13 cellular contexts compared by ENCODE assay signal in genomic region chr1:234911787-234912186, GRCh38.
DNase-seq lines count a peak whose midpoint lies in the region; ATAC-seq and TF ChIP-seq lines count a peak whose summit lies in the region.
"Had no signal": no experiment of that assay in that cellular context is flagged by ENCODE, and none has a peak within 500 bp of the region (broad histone marks: within the 10 kb centered on the region; RNA-seq: fewer than 3 reads in every experiment).

No MANE protein-coding gene starts in this region.

- no peak overlapping the region for H3K4me3 ChIP-seq in lower lobe of right lung
- H3K4me3 ChIP-seq in tibial artery = no peak overlapping the region
- H3K4me3 ChIP-seq: tibial nerve had no signal

- H3K36me3 ChIP-seq in lower lobe of right lung (no peaks in the 10 kb centered on the region), tibial artery (no peaks in the 10 kb centered on the region)
- H3K36me3 ChIP-seq: tibial nerve had no signal

- H3K27ac ChIP-seq in lower lobe of right lung = peak overlapping the region; percentile 70
- H3K27ac ChIP-seq in tibial artery = peak overlapping the region; percentile 80 to 85

- H3K4me1 ChIP-seq in lower lobe of right lung (peaks cover 59% of the 10 kb centered on the region), tibial artery (peaks cover 0 to 58% (median 45%) of the 10 kb centered on the region in 4 donors)

- intact Hi-C loops in lower lobe of right lung (cut with DNase I) (no loop called here), tibial artery (cut with DNase I; ENCODE audit: low total_unique reads) (no loop called here)

- DNase-seq in activated CD8-positive, alpha-beta memory T cell treated with anti-CD3 and anti-CD28 coated beads, Interleukin-2, amount 50 U/mL, for 1 hour (ENCODE audit: extremely low read depth) = peak; percentile 18
- DNase-seq in activated CD8-positive, alpha-beta memory T cell treated with anti-CD3 and anti-CD28 coated beads, Interleukin-2, amount 50 U/mL, for 48 hours = no peak
- peak; percentile 44 for DNase-seq in activated gamma-delta T cell treated with anti-CD3 and anti-CD28 coated beads, Interleukin-2, amount 50 U/mL, for 16 hours (ENCODE audit: low read depth)
- DNase-seq in lower lobe of right lung = no peak
- DNase-seq in tibial artery = no peak
- no peak for DNase-seq in A172 (ENCODE audit: low spot score)
- no peak for DNase-seq in hepatic stellate cell (ENCODE audit: low spot score)
- DNase-seq: Karpas-422; midbrain; NCI-H526 treated with DMSO at 0.1 percent for 48 hours; stimulated activated CD4-positive, alpha-beta T cell treated with anti-CD3 and anti-CD28 coated beads, Interleukin-15, amount 100 ng/mL, for 24 hours had no signal

- ATAC-seq in lower lobe of right lung (peak; percentile 24 to 29), HG03378 (IDR thresholded peaks at IDR 0.05; ENCODE audit: unreplicated experiment) (no peak)

- H3K27me3 ChIP-seq in lower lobe of right lung (ENCODE audit: low read depth) = no peaks in the 10 kb centered on the region
- H3K27me3 ChIP-seq in tibial artery = no peaks in the 10 kb centered on the region
- H3K27me3 ChIP-seq: tibial nerve had no signal

- TF ChIP-seq CTCF in lower lobe of right lung (IDR thresholded peaks at IDR 0.05) (no peak), tibial artery (IDR thresholded peaks at IDR 0.05) (no peak)

- H3K9me3 ChIP-seq in lower lobe of right lung (no peaks in the 10 kb centered on the region), tibial artery (no peaks in the 10 kb centered on the region)
- H3K9me3 ChIP-seq: tibial nerve had no signal

Comparison
In these comparisons a context has a peak if more than half of its experiments do, and no peak if none do; other contexts are left out.
1. DNase-seq: peak in activated CD8-positive, alpha-beta memory T cell treated with anti-CD3 and anti-CD28 coated beads, Interleukin-2, amount 50 U/mL, for 1 hour (single experiment) and activated gamma-delta T cell treated with anti-CD3 and anti-CD28 coated beads, Interleukin-2, amount 50 U/mL, for 16 hours (single experiment); none in activated CD8-positive, alpha-beta memory T cell treated with anti-CD3 and anti-CD28 coated beads, Interleukin-2, amount 50 U/mL, for 48 hours (single experiment), lower lobe of right lung (single experiment), tibial artery (0 of 2), A172 (single experiment) and hepatic stellate cell (single experiment).